8 cellular contexts compared by ENCODE assay signal in the genomic region with DNA sequence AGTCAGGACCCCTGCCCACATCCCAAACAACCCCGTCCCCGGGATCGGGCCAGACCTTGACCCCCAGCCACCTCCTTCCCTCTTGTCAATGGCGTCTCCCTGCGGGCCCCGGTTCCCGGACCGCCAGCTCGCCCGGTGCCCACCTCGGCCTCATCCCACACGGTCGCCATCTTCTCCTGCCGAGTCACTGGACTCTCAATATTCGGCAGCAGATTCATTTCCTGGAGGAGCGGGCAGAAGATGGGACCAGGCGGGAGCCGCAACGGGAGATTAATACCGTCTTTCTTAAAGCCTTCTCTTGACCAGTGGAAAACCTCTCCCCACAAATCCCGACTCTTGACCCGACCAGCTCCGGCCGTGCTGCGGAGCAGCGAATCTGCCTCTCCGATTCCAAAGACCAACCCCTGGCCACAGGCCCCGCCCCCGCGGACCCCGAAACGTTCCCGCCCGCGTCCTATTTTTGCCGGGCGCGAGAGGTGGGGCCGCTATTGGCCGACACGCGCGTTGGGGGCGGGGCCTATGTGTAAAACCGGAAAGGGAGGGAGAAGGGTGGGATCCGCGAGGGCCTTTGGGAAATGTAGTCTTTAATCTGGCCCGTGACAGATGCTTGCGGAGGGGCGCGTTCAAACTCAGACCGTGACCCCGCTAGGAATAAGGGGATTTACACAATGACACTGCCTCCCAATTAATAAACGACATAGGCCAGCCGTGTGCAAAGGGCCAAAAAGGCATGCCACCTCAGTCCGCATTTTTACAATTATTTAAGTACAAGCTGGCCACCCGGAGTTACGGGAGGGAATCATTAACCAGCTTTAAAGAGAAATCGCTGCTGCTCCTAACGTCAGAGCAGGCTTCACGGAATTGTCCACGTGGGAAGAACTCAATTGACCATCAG. TPM values are rescaled to one million over a fixed set of nuclear protein-coding genes. Genes with fewer than 3 reads are reported as not detected.
DNase-seq lines count a peak whose midpoint lies in the region; ATAC-seq and TF ChIP-seq lines count a peak whose summit lies in the region.

TSS of gene PSMC3 (minus strand) at position 378 of the 895 bp plus-strand sequence. CDS start at position 218, 160 bp downstream.

- H4K5ac ChIP-seq in H9 (ENCODE audit: insufficient read length, low read depth, low read length), result peak within 1 kb of the TSS; percentile 96

- no peak within 1 kb of the TSS for H2AK5ac ChIP-seq in H9 (ENCODE audit: insufficient read length, low read length)

- H2BK20ac ChIP-seq in H9 (ENCODE audit: low read depth, low read length, poor library complexity, severe bottlenecking), result no peak within 1 kb of the TSS

- H2BK120ac ChIP-seq in H9 (ENCODE audit: low read depth, low read length, poor library complexity, severe bottlenecking), result no peak within 1 kb of the TSS

- H3T11ph ChIP-seq in H9 (ENCODE audit: low read length), result peak within 1 kb of the TSS; percentile 90

- H4K8ac ChIP-seq in H9 (replicated peaks; ENCODE audit: insufficient read length, low read depth, low read length), result no peak within 1 kb of the TSS

- peak within 1 kb of the TSS; percentile 91 for H3K4me2 ChIP-seq in H9 (ENCODE audit: insufficient read depth, insufficient read length, low read length)

- H3K4me1 Mint-ChIP-seq in H9, result peaks cover 9 to 11% of the 10 kb centered on the region in 2 experiments
- H3K4me1 Mint-ChIP-seq in nephron progenitor cell, result peaks cover 25% of the 10 kb centered on the region
- peaks cover 40% of the 10 kb centered on the region for H3K4me1 Mint-ChIP-seq in stimulated activated naive CD8-positive, alpha-beta T cell treated with anti-CD3 and anti-CD28 coated beads, Interleukin-15, amount 100 ng/mL, for 72 hours

- no peak within 1 kb of the TSS for H2BK5ac ChIP-seq in H9 (ENCODE audit: insufficient read length, low read length)

- H3K79me2 ChIP-seq in H9 (ENCODE audit: insufficient read depth, low read length), result no peaks in the 10 kb centered on the region; the same call in 1 of the 2 replicates

- H3K4me3 Mint-ChIP-seq in H9 (peak within 1 kb of the TSS; percentile 98 to 99), nephron progenitor cell (peak within 1 kb of the TSS; percentile 100)
- peak within 1 kb of the TSS; percentile 97 to 100 for H3K4me3 Mint-ChIP-seq in stimulated activated naive CD8-positive, alpha-beta T cell treated with anti-CD3 and anti-CD28 coated beads, Interleukin-15, amount 100 ng/mL, for 72 hours

- H3K27ac Mint-ChIP-seq in H9 (peak within 1 kb of the TSS; percentile 100), nephron progenitor cell (peak within 1 kb of the TSS; percentile 100)
- peak within 1 kb of the TSS; percentile 100 for H3K27ac Mint-ChIP-seq in stimulated activated naive CD8-positive, alpha-beta T cell treated with anti-CD3 and anti-CD28 coated beads, Interleukin-15, amount 100 ng/mL, for 72 hours

- H3K4me1 ChIP-seq in H9 (ENCODE audit: insufficient read depth, low read length), result peaks cover 3% of the 10 kb centered on the region; the same call in 1 of the 2 replicates

- no peak within 1 kb of the TSS for H4K91ac ChIP-seq in H9 (ENCODE audit: insufficient read length, low read depth, low read length)

- WGBS in H9 (ENCODE audit: extremely low coverage, insufficient read length, low lambda C conversion rate), result no CpG with 5 or more reads among the region's 62 CpGs

- no peak within 1 kb of the TSS for H3K56ac ChIP-seq in H9 (ENCODE audit: insufficient read length, low read depth, low read length)

- TF ChIP-seq CTCF in H9 (conservative IDR thresholded peaks at IDR 0.05), result no peak
- no peak for TF ChIP-seq CTCF in fibroblast of pulmonary artery (IDR thresholded peaks at IDR 0.05; ENCODE audit: low read length, missing control alignments)
- TF ChIP-seq CTCF in nephron progenitor cell (IDR thresholded peaks at IDR 0.05), result no peak

- H4K20me1 ChIP-seq in H9 (ENCODE audit: control insufficient read depth, insufficient read depth, insufficient read length), result peaks cover 3% of the 10 kb centered on the region

- H3K14ac ChIP-seq in H9 (ENCODE audit: insufficient read depth, low read length), result peak within 1 kb of the TSS; percentile 94

- peak; percentile 97 for ATAC-seq in stimulated activated naive CD8-positive, alpha-beta T cell treated with anti-CD3 and anti-CD28 coated beads, Interleukin-15, amount 100 ng/mL, for 72 hours

- peak within 1 kb of the TSS; percentile 27 for H2AFZ ChIP-seq in H9 (ENCODE audit: low read length)

- peaks cover 0 to 3% of the 10 kb centered on the region in 2 experiments; a peak in 2 of 5 replicates for H3K9me3 Mint-ChIP-seq in H9
- H3K9me3 Mint-ChIP-seq in nephron progenitor cell, result no peaks in the 10 kb centered on the region
- H3K9me3 Mint-ChIP-seq in stimulated activated naive CD8-positive, alpha-beta T cell treated with anti-CD3 and anti-CD28 coated beads, Interleukin-15, amount 100 ng/mL, for 72 hours, result no peaks in the 10 kb centered on the region

- H3K36me3 ChIP-seq in MG63, result peaks cover 43% of the 10 kb centered on the region

- no peak within 1 kb of the TSS for H2BK12ac ChIP-seq in H9 (ENCODE audit: insufficient read length, low read depth, low read length)

- peak within 1 kb of the TSS; percentile 100 for H3K4me3 ChIP-seq in MG63
- peak within 1 kb of the TSS; percentile 99 for H3K4me3 ChIP-seq in fibroblast of pulmonary artery (replicated peaks; ENCODE audit: low read depth, low read length)

- peaks cover 7% of the 10 kb centered on the region for H3K23me2 ChIP-seq in H9 (ENCODE audit: insufficient read length, low read depth, low read length, poor library complexity, severe bottlenecking)

- peak within 1 kb of the TSS; percentile 98 for H3K18ac ChIP-seq in H9 (ENCODE audit: insufficient read length, low read depth, low read length)

- H3K23ac ChIP-seq in H9 (ENCODE audit: insufficient read length, low read depth, low read length), result no peak within 1 kb of the TSS

- H3K27ac ChIP-seq in H9 (ENCODE audit: insufficient read length, low read depth, low read length), result no peak within 1 kb of the TSS

- H3K9me3 ChIP-seq in H9 (ENCODE audit: control insufficient read depth, low read depth, low read length) (no peaks in the 10 kb centered on the region), MG63 (no peaks in the 10 kb centered on the region)

- peaks cover 9% of the 10 kb centered on the region for H3K79me1 ChIP-seq in H9 (ENCODE audit: insufficient read depth, low read depth, low read length, poor library complexity, severe bottlenecking)

- H3K36me3 Mint-ChIP-seq in H9 (ENCODE audit: insufficient read depth in 1 of 3, low read depth in 3 of 3) (peaks cover 29 to 46% (median 46%) of the 10 kb centered on the region in 3 experiments; a peak in 6 of 7 replicates), nephron progenitor cell (ENCODE audit: low read depth) (peaks cover 40% of the 10 kb centered on the region)

- H2BK15ac ChIP-seq in H9 (ENCODE audit: low read depth, low read length), result no peak within 1 kb of the TSS

- H3K27me3 Mint-ChIP-seq in H9 (ENCODE audit: low read depth) (no peaks in the 10 kb centered on the region), nephron progenitor cell (ENCODE audit: low read depth, poor library complexity) (no peaks in the 10 kb centered on the region)
- H3K27me3 Mint-ChIP-seq in stimulated activated naive CD8-positive, alpha-beta T cell treated with anti-CD3 and anti-CD28 coated beads, Interleukin-15, amount 100 ng/mL, for 72 hours, result no peaks in the 10 kb centered on the region

- DNase-seq in ELR (ENCODE audit: low read depth) (peak; percentile 99), H9 (peak; percentile 95), MG63 (peak; percentile 96), SHP77 treated with DMSO at 0.1 percent for 48 hours (lab: John Stamatoyannopoulos, UW) (peak; percentile 92), fibroblast of pulmonary artery (ENCODE audit: low read depth) (peak; percentile 97), nephron progenitor cell (peak; percentile 99)
- peak; percentile 99 for DNase-seq in activated effector memory CD4-positive, alpha-beta T cell treated with anti-CD3 and anti-CD28 coated beads, Interleukin-2, amount 50 U/mL, for 16 hours
- peak; percentile 99 for DNase-seq in stimulated activated naive CD8-positive, alpha-beta T cell treated with anti-CD3 and anti-CD28 coated beads, Interleukin-15, amount 100 ng/mL, for 72 hours

- peak within 1 kb of the TSS; percentile 90 for H3K9ac ChIP-seq in H9 (ENCODE audit: extremely low read depth, insufficient read length, low read length)

- H3K27me3 ChIP-seq in H9 (ENCODE audit: insufficient read depth, low read length) (no peaks in the 10 kb centered on the region), MG63 (no peaks in the 10 kb centered on the region)

- H3K4ac ChIP-seq in H9 (ENCODE audit: low read depth, low read length), result no peak within 1 kb of the TSS; the same call in none of the 2 replicates

RNA-seq across cellular contexts. Expression of gene PSMC3, which starts in this region (rescaled TPM):
- total RNA-seq in H9 (2021), result 179 TPM in 2 replicates
- 147 and 165 TPM in 2 replicates for total RNA-seq in MG63 (2014; rRNA removed; shearing (Covaris generic); ENCODE audit: low replicate concordance)
